Comparison of ENCODE assay signal across 13 cellular contexts in genomic region chr9:131104016-131104740, GRCh38.
"Had no signal": no experiment of that assay in that cellular context is flagged by ENCODE, and none has a peak within 500 bp of the region (broad histone marks: within the 10 kb centered on the region; RNA-seq: fewer than 3 reads in every experiment).

No MANE protein-coding gene starts in this region.

- H3K9me3 ChIP-seq: ascending aorta, gastroesophageal sphincter, heart left ventricle, lower lobe of right lung, suprapubic skin had no signal

- H3K27me3 ChIP-seq: ascending aorta, heart left ventricle, suprapubic skin had no signal

- H3K36me3 ChIP-seq: ascending aorta, gastroesophageal sphincter, lower lobe of right lung, suprapubic skin had no signal

- DNase-seq: activated CD4-positive, alpha-beta T cell treated with anti-CD3 and anti-CD28 coated beads, Interleukin-2, amount 10 ng/mL, durations not matched to agents 7 days and 5 days; activated CD8-positive, alpha-beta memory T cell treated with anti-CD3 and anti-CD28 coated beads, Interleukin-2, amount 50 U/mL, for 4 hours; activated naive CD4-positive, alpha-beta T cell treated with anti-CD3 and anti-CD28 coated beads, Interleukin-2, amount 10 ng/mL, durations not matched to agents 7 days and 5 days; activated T-cell treated with anti-CD3 and anti-CD28 coated beads, Interleukin-2, amount 50 U/mL, for 4 hours; cortex of kidney; effector CD4-positive, alpha-beta T cell; heart left ventricle; left colon; lower lobe of right lung had no signal

- H3K4me3 ChIP-seq: ascending aorta, gastroesophageal sphincter, heart left ventricle, lower lobe of right lung, suprapubic skin had no signal

- H3K27ac ChIP-seq: ascending aorta, gastroesophageal sphincter, suprapubic skin had no signal

- ATAC-seq: activated CD4-positive, CD25-positive, alpha-beta regulatory T cell treated with anti-CD3 and anti-CD28 coated beads, Interleukin-2, amount 50 U/mL, for 24 hours; activated T-cell treated with anti-CD3 and anti-CD28 coated beads, Interleukin-2, amount 50 U/mL, for 4 hours; gastroesophageal sphincter; heart left ventricle; left colon; lower lobe of right lung had no signal

- H3K4me1 ChIP-seq: ascending aorta, lower lobe of right lung, suprapubic skin had no signal
